Comparison of ENCODE assay signal across 10 cellular contexts in the genomic region with DNA sequence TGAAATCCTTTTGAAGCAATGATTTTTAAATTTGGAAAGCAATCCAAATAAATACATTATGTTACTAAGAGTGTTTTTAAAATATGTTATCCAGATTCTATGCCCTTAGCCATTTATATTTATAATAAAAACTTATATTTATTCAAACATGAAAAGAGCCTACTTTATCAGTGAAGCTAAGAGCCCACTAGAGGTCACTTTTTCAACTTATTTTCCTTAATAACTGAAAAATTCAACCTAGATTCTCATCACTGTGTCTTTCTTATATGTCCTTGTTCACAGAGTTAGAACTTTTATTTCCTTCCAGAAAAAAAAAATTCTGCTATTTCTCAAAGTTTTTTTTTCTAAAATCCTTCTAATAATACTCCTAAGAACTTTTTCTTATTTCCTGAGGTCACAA. TPM values are rescaled to one million over a fixed set of nuclear protein-coding genes. Genes with fewer than 3 reads are reported as not detected.
DNase-seq lines count a peak whose midpoint lies in the region; ATAC-seq, FAIRE-seq and TF ChIP-seq lines count a peak whose summit lies in the region.
"Had no signal": no experiment of that assay in that cellular context is flagged by ENCODE, and none has a peak within 500 bp of the region (broad histone marks: within the 10 kb centered on the region; RNA-seq: fewer than 3 reads in every experiment).

No MANE protein-coding gene starts in this region.

- CTCF ChIA-PET in AG04449 (lab: Yijun Ruan, JAX): interaction anchor here (0.8 to 9.5 kb wide), 30 partner anchors 8 to 1270 kb away, joined by 3 to 116 read pairs (median 8); a partner anchor contains a TSS

- no peak overlapping the region for H2BK15ac ChIP-seq in mesendoderm (replicated peaks; ENCODE audit: low read depth)

- H3K36me3 ChIP-seq in RWPE2 (ENCODE audit: low read depth) (no peaks in the 10 kb centered on the region), mesendoderm (ENCODE audit: control insufficient read depth, insufficient read depth, low read length) (no peaks in the 10 kb centered on the region)
- H3K36me3 ChIP-seq: thyroid gland had no signal

- no peak overlapping the region for H4K5ac ChIP-seq in mesendoderm (ENCODE audit: low read length)

- no peak overlapping the region for H3K56ac ChIP-seq in mesendoderm (ENCODE audit: low read length)

- no peak for FAIRE-seq in GM12891 (lab: Jason Lieb, UNC)

- H3K4ac ChIP-seq in mesendoderm (ENCODE audit: low read depth, low read length): no peak overlapping the region

- H2BK5ac ChIP-seq in mesendoderm (ENCODE audit: low read length): no peak overlapping the region

- no peak overlapping the region for H3K9ac ChIP-seq in mesendoderm (ENCODE audit: low read length)

- no peaks in the 10 kb centered on the region for H3K79me2 ChIP-seq in mesendoderm (ENCODE audit: control insufficient read depth, insufficient read depth, low read length)

- no peak overlapping the region for H2BK120ac ChIP-seq in mesendoderm (ENCODE audit: low read depth, low read length)

- no peak overlapping the region for H3K4me3 ChIP-seq in AG04449 (ENCODE audit: low read depth, low read length)
- no peak overlapping the region for H3K4me3 ChIP-seq in RWPE2 (ENCODE audit: severe bottlenecking)
- H3K4me3 ChIP-seq in fibroblast of the aortic adventitia (ENCODE audit: low read depth, low read length): no peak overlapping the region
- no peak overlapping the region for H3K4me3 ChIP-seq in mesendoderm (ENCODE audit: low read length)
- H3K4me3 ChIP-seq: thyroid gland had no signal

- H3K4me1 ChIP-seq in RWPE2 (ENCODE audit: insufficient read depth, poor library complexity, severe bottlenecking): peaks cover 12% of the 10 kb centered on the region
- H3K4me1 ChIP-seq in mesendoderm (ENCODE audit: control insufficient read depth, low read depth, low read length): no peaks in the 10 kb centered on the region
- H3K4me1 ChIP-seq: thyroid gland had no signal

- H2AK5ac ChIP-seq in mesendoderm (ENCODE audit: low read length): no peak overlapping the region

- ATAC-seq in RWPE2 (ENCODE audit: low read depth): peak; percentile 57; the same call in 2 of the 3 replicates
- ATAC-seq in HG03571 (IDR thresholded peaks at IDR 0.05; ENCODE audit: unreplicated experiment): no peak
- ATAC-seq in HG02798 (IDR thresholded peaks at IDR 0.05; ENCODE audit: poor library complexity, unreplicated experiment): no peak

- H3K27me3 ChIP-seq in RWPE2 (ENCODE audit: insufficient read depth, poor library complexity, severe bottlenecking) (no peaks in the 10 kb centered on the region), mesendoderm (ENCODE audit: insufficient read depth, low read length, poor library complexity) (no peaks in the 10 kb centered on the region)

- TF ChIP-seq CTCF in AG04449 (IDR thresholded peaks at IDR 0.05; ENCODE audit: insufficient read depth, low read length, missing control alignments) (peak; percentile 26), GM13977 (IDR thresholded peaks at IDR 0.05; ENCODE audit: extremely low read depth, insufficient read depth, missing control alignments) (peak; percentile 12), RWPE2 (IDR thresholded peaks at IDR 0.05; ENCODE audit: poor library complexity, severe bottlenecking) (peak; percentile 73), fibroblast of the aortic adventitia (IDR thresholded peaks at IDR 0.05; ENCODE audit: insufficient read depth, low read length) (peak; percentile 55)

- H3K79me1 ChIP-seq in mesendoderm (ENCODE audit: low read length): no peaks in the 10 kb centered on the region

- H3K9me3 ChIP-seq in RWPE2 (ENCODE audit: severe bottlenecking): no peaks in the 10 kb centered on the region
- H3K9me3 ChIP-seq: thyroid gland had no signal

- H4K8ac ChIP-seq in mesendoderm (ENCODE audit: low read depth, low read length): no peak overlapping the region

- H3K27ac ChIP-seq in RWPE2 (ENCODE audit: poor library complexity, severe bottlenecking): no peak overlapping the region
- H3K27ac ChIP-seq in mesendoderm (ENCODE audit: low read depth, low read length): no peak overlapping the region
- H3K27ac ChIP-seq: thyroid gland had no signal

- DNase-seq in AG04449 (ENCODE audit: low read depth, low spot score) (no peak), GM13977 (ENCODE audit: low spot score) (no peak), RWPE2 (ENCODE audit: low spot score) (no peak), fibroblast of the aortic adventitia (ENCODE audit: low read depth) (peak; percentile 74), GM12891 (ENCODE audit: insufficient read length, low spot score) (no peak), mesendoderm (no peak)
- DNase-seq: activated CD8-positive, alpha-beta memory T cell treated with anti-CD3 and anti-CD28 coated beads for 24 hours; thyroid gland had no signal

- H3K18ac ChIP-seq in mesendoderm (ENCODE audit: low read length): no peak overlapping the region

- POLR2A ChIA-PET in AG04449 (lab: Yijun Ruan, JAX): interaction anchor here (1.9 kb wide), 1 partner anchor 45 kb away, joined by 9 read pairs; a partner anchor contains a TSS

- no peak overlapping the region for H3K4me2 ChIP-seq in mesendoderm (ENCODE audit: low read length)

- no peak overlapping the region for H3K23ac ChIP-seq in mesendoderm (ENCODE audit: low read length)

- in situ Hi-C loops in GM13977 (cut with MboI; ENCODE audit: low pct_unique_long_range_greater_than_20kb, low sequenced_read_pairs, unreplicated experiment): loop anchor here (25.0 kb wide), 1 partner anchor 1284 kb away; a partner anchor contains a TSS

- TF ChIP-seq POLR2A in GM12891 (IDR thresholded peaks at IDR 0.05; ENCODE audit: low read depth, low read length): no peak

TF ChIP-seq in GM12891, 5 proteins besides CTCF, POLR2A, EP300 and RAD21:
- TF ChIP-seq TAF1 (IDR thresholded peaks at IDR 0.05; ENCODE audit: low read depth, low read length): no peak
- TF ChIP-seq POU2F2 (IDR thresholded peaks at IDR 0.05; ENCODE audit: low read depth, low read length): no peak
- no peak for TF ChIP-seq PAX5 (IDR thresholded peaks at IDR 0.05; ENCODE audit: insufficient read depth, low read length, severe bottlenecking)
- TF ChIP-seq POLR2AphosphoS5 (IDR thresholded peaks at IDR 0.05; ENCODE audit: low read depth, low read length): no peak
- TF ChIP-seq SPI1 (IDR thresholded peaks at IDR 0.05; ENCODE audit: low read depth, low read length): no peak

RNA-seq across cellular contexts. Expression of a gene that starts 23.9 kb away (rescaled TPM):
- 7.8 and 15.6 TPM in 2 replicates for total RNA-seq in fibroblast of the aortic adventitia (ENCODE audit: low replicate concordance)
- polyA plus RNA-seq in GM12891 (2012; ENCODE audit: low read depth, missing spikeins): 0.73 TPM
- polyA plus RNA-seq in mesendoderm (2013, experiment 1 of 2): 0.08 TPM
- polyA plus RNA-seq in mesendoderm (2013, experiment 2 of 2): 0.01 TPM

RNA-seq across cellular contexts. Expression of a gene that starts 45.3 kb away (rescaled TPM):
- total RNA-seq in fibroblast of the aortic adventitia (ENCODE audit: low replicate concordance): 0.98 and 55.9 TPM in 2 replicates
- not detected for polyA plus RNA-seq in GM12891 (2012; ENCODE audit: low read depth, missing spikeins)
- polyA plus RNA-seq in mesendoderm (2013, experiment 1 of 2): not detected
- not detected for polyA plus RNA-seq in mesendoderm (2013, experiment 2 of 2)
- total RNA-seq: thyroid gland had no signal

Comparison
In these comparisons a context has a peak if more than half of its experiments do, and no peak if none do; other contexts are left out.
1. CTCF ChIP-seq: peak in every context shown above with its lines; median percentile 73 in RWPE2; 55 in fibroblast of the aortic adventitia; 26 in AG04449; 12 in GM13977.